In the genomic region with DNA sequence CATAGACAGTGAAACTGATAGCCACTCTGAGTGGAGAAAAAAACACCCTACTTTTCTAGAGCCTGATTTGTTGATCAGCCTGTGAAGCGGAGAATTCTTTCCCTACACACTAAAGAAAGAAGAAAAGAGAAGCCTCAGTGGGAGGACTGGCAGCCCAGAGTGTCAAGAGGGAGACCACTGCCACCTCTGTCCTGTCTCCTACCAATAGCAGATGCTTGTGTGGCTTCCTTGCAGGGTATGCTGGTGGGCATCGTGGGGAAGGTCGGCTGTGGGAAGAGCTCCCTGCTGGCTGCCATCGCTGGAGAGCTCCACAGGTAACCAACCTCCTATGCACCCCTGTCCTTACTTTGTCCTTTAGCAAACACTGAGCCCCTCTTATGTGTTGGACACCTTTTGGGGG, we compare ENCODE assay signal across 19 cellular contexts. TPM values are rescaled to one million over a fixed set of nuclear protein-coding genes. Genes with fewer than 3 reads are reported as not detected.
A peak's percentile ranks its signal among the peaks of the same experiment; 100 is the strongest.
DNase-seq lines count a peak whose midpoint lies in the region; ATAC-seq and TF ChIP-seq lines count a peak whose summit lies in the region.
"Had no signal": no experiment of that assay in that cellular context is flagged by ENCODE, and none has a peak within 500 bp of the region (broad histone marks: within the 10 kb centered on the region; RNA-seq: fewer than 3 reads in every experiment).

No MANE protein-coding gene starts in this region.

- H3K27me3 Mint-ChIP-seq in osteocyte (ENCODE audit: unreplicated experiment), result no peaks in the 10 kb centered on the region

- peaks cover 8% of the 10 kb centered on the region for H3K36me3 Mint-ChIP-seq in osteocyte (ENCODE audit: unreplicated experiment)

- H3K9me3 ChIP-seq in right cardiac atrium (ENCODE audit: control insufficient read depth, low read length) (no peaks in the 10 kb centered on the region), esophagus squamous epithelium (no peaks in the 10 kb centered on the region), suprapubic skin (no peaks in the 10 kb centered on the region)
- H3K9me3 ChIP-seq: HAP-1, SJCRH30 had no signal

- 65% methylated on average over 4 of the region's 4 CpGs for WGBS in right cardiac atrium
- WGBS in esophagus squamous epithelium, 2 donors, result 53 to 64% methylated on average over 3 of the region's 4 CpGs
- WGBS in suprapubic skin, result 62% methylated on average over 4 of the region's 4 CpGs

- TF ChIP-seq CTCF in esophagus squamous epithelium (IDR thresholded peaks at IDR 0.05), result no peak
- TF ChIP-seq CTCF in osteocyte (IDR thresholded peaks at IDR 0.05), result no peak
- TF ChIP-seq CTCF in suprapubic skin (IDR thresholded peaks at IDR 0.05), result no peak

- H3K27ac ChIP-seq in right cardiac atrium (ENCODE audit: low read length) (no peak overlapping the region), esophagus squamous epithelium (peak overlapping the region; percentile 67 to 87 (median 84)), suprapubic skin (peak overlapping the region; percentile 76)

- no peak overlapping the region for H3K4me3 ChIP-seq in right cardiac atrium (ENCODE audit: low read length)
- no peak overlapping the region for H3K4me3 ChIP-seq in esophagus squamous epithelium
- no peak overlapping the region for H3K4me3 ChIP-seq in suprapubic skin
- H3K4me3 ChIP-seq: HAP-1, SJCRH30 had no signal

- H3K9me3 Mint-ChIP-seq in osteocyte (ENCODE audit: unreplicated experiment), result no peaks in the 10 kb centered on the region

- H3K4me1 Mint-ChIP-seq in osteocyte (ENCODE audit: unreplicated experiment), result peaks cover 25% of the 10 kb centered on the region

- intact Hi-C loops in cardiac septum (cut with DNase I), result no loop called here
- intact Hi-C loops in right cardiac atrium (cut with DNase I), result no loop called here
- intact Hi-C loops in esophagus squamous epithelium (cut with DNase I), result no loop called here

- no peak overlapping the region for H3K4me3 Mint-ChIP-seq in osteocyte (ENCODE audit: unreplicated experiment)

- no peak for TF ChIP-seq EP300 in suprapubic skin (IDR thresholded peaks at IDR 0.05)

- TF ChIP-seq POLR2A in esophagus squamous epithelium (IDR thresholded peaks at IDR 0.05) (no peak), suprapubic skin (IDR thresholded peaks at IDR 0.05) (no peak)

- ATAC-seq in right cardiac atrium (no peak), HG03571 (IDR thresholded peaks at IDR 0.05; ENCODE audit: unreplicated experiment) (no peak)

- peaks cover 9 to 62% (median 12%) of the 10 kb centered on the region in 3 donors for H3K36me3 ChIP-seq in esophagus squamous epithelium
- H3K36me3 ChIP-seq in suprapubic skin, result peaks cover 44% of the 10 kb centered on the region
- H3K36me3 ChIP-seq: SJCRH30 had no signal

- H3K4me1 ChIP-seq in right cardiac atrium (ENCODE audit: control insufficient read depth, insufficient read depth, low read length), result peaks cover 16% of the 10 kb centered on the region
- H3K4me1 ChIP-seq in esophagus squamous epithelium, result peaks cover 25 to 68% (median 45%) of the 10 kb centered on the region in 3 donors
- peaks cover 31% of the 10 kb centered on the region for H3K4me1 ChIP-seq in suprapubic skin
- H3K4me1 ChIP-seq: HAP-1 had no signal

- peak overlapping the region; percentile 93 for H3K27ac Mint-ChIP-seq in osteocyte (ENCODE audit: unreplicated experiment)

- no peaks in the 10 kb centered on the region for H3K27me3 ChIP-seq in right cardiac atrium (ENCODE audit: control insufficient read depth, insufficient read depth)
- no peaks in the 10 kb centered on the region for H3K27me3 ChIP-seq in esophagus squamous epithelium
- H3K27me3 ChIP-seq in suprapubic skin, result no peaks in the 10 kb centered on the region
- H3K27me3 ChIP-seq: SJCRH30 had no signal

- DNase-seq in cardiac septum (ENCODE audit: low spot score) (peak; percentile 24), right cardiac atrium (no peak), esophagus squamous epithelium (lab: John Stamatoyannopoulos, UW) (no peak), osteocyte (ENCODE audit: extremely low spot score, unreplicated experiment) (no peak), suprapubic skin (ENCODE audit: low spot score in 2 of 2) (no peak), SKM-1 treated with dmso at 0.1 percent for 144 hours (lab: John Stamatoyannopoulos, UW; ENCODE audit: unreplicated experiment) (no peak), OCI-M2 (lab: John Stamatoyannopoulos, UW; ENCODE audit: unreplicated experiment) (no peak)
- DNase-seq: 8988T, DMS 273 treated with DMSO at 0.1 percent for 48 hours, DND-41, KG1, NCI-H1105 treated with DMSO at 0.1 percent for 48 hours, NCI-H1694, NCI-H748 treated with DMSO at 0.1 percent for 48 hours, SJCRH30 had no signal

RNA-seq across cellular contexts. Expression of a gene that starts 10.4 kb away (rescaled TPM):
- total RNA-seq in cardiac septum (9.3 TPM), right cardiac atrium (10 to 100 TPM; 11.0 to 16.0 (median 14.0) TPM), esophagus squamous epithelium (10 to 100 TPM; 10.8 to 23.9 (median 19.3) TPM), osteocyte (40.1 and 42.8 TPM in 2 replicates), suprapubic skin (10 to 100 TPM; 16.1 to 39.1 (median 27.4) TPM)
- 12.7 TPM for polyA plus RNA-seq in right cardiac atrium

RNA-seq across cellular contexts. Expression of a gene that starts 17.6 kb away (rescaled TPM):
- 2.9 TPM for total RNA-seq in cardiac septum
- under 1 TPM in 3 of 4 donors, not detected in 1; 0.42 to 0.49 (median 0.47) TPM for total RNA-seq in right cardiac atrium
- 1.1 TPM for polyA plus RNA-seq in right cardiac atrium
- 10 to 100 TPM in 2 of 4 donors, 1 to 10 TPM in 2; 8.3 to 24.8 (median 12.6) TPM for total RNA-seq in esophagus squamous epithelium
- total RNA-seq in osteocyte, result 0.43 TPM in 1 of 2 replicates, not detected in the other
- total RNA-seq in suprapubic skin, result 10 to 100 TPM; 23.6 to 61.7 (median 32.3) TPM
- total RNA-seq: NCI-H460, OCI-LY7 had no signal

RNA-seq across cellular contexts. Expression of a gene that starts 39.7 kb away (rescaled TPM):
- total RNA-seq in cardiac septum, result 25.1 TPM
- total RNA-seq in right cardiac atrium, result 10 to 100 TPM; 17.2 to 23.9 (median 20.1) TPM
- polyA plus RNA-seq in right cardiac atrium, result 15.5 TPM
- 10 to 100 TPM in 3 of 4 donors, 1 to 10 TPM in 1; 9.5 to 20.2 (median 10.9) TPM for total RNA-seq in esophagus squamous epithelium
- total RNA-seq in osteocyte, result 38.7 and 42.8 TPM in 2 replicates
- total RNA-seq in suprapubic skin, result 10 to 100 TPM; 17.8 to 32.4 (median 30.6) TPM
